Comparison of ENCODE assay signal across 7 cellular contexts in genomic region chr7:95435422-95435780, GRCh38. TPM values are rescaled to one million over a fixed set of nuclear protein-coding genes. Genes with fewer than 3 reads are reported as not detected.
A peak's percentile ranks its signal among the peaks of the same experiment; 100 is the strongest.
DNase-seq lines count a peak whose midpoint lies in the region; ATAC-seq and TF ChIP-seq lines count a peak whose summit lies in the region.

No MANE protein-coding gene starts in this region.

- H3K36me3 ChIP-seq in kidney epithelial cell (ENCODE audit: control insufficient read depth, insufficient read depth, low read length): no peaks in the 10 kb centered on the region

- ATAC-seq in HG03159 (IDR thresholded peaks at IDR 0.05; ENCODE audit: unreplicated experiment): peak; percentile 7
- no peak for ATAC-seq in HG02885 (IDR thresholded peaks at IDR 0.05; ENCODE audit: poor library complexity, unreplicated experiment)

- H3K27ac ChIP-seq in angular gyrus (ENCODE audit: low read depth, low read length) (peak overlapping the region; percentile 95), substantia nigra (ENCODE audit: low read depth, low read length, poor library complexity, severe bottlenecking) (peak overlapping the region; percentile 89)

- no peak for TF ChIP-seq CTCF in kidney epithelial cell (IDR thresholded peaks at IDR 0.05; ENCODE audit: insufficient read depth, low read length, poor library complexity, severe bottlenecking)

- H3K4me3 ChIP-seq in kidney epithelial cell (ENCODE audit: low read depth, low read length): peak overlapping the region; percentile 75

- no peak for DNase-seq in kidney epithelial cell (ENCODE audit: low read depth)
- peak in 3 of 49 donors; percentile 1 to 9 (median 1) for DNase-seq in substantia nigra (lab: John Stamatoyannopoulos, UW)
- no peak for DNase-seq in NCI-H524 (lab: John Stamatoyannopoulos, UW)
- DNase-seq in stimulated activated CD4-positive, alpha-beta T cell treated with anti-CD3 and anti-CD28 coated beads, Interleukin-2, amount 100 ng/mL, for 24 hours: no peak

- no peaks in the 10 kb centered on the region for H3K27me3 ChIP-seq in kidney epithelial cell (ENCODE audit: control insufficient read depth, insufficient read depth, low read length)

RNA-seq across cellular contexts. Expression of gene PON2, which starts 0.6 kb away (rescaled TPM):
- total RNA-seq in kidney epithelial cell: 71.7 and 77.5 TPM in 2 replicates

RNA-seq across cellular contexts. Expression of gene PON3, which starts 39.2 kb away (rescaled TPM):
- total RNA-seq in kidney epithelial cell: not detected in 2 replicates

RNA-seq across cellular contexts. Expression of gene ASB4, which starts 50.3 kb away (rescaled TPM):
- total RNA-seq in kidney epithelial cell: not detected in 2 replicates
